In the genomic region with DNA sequence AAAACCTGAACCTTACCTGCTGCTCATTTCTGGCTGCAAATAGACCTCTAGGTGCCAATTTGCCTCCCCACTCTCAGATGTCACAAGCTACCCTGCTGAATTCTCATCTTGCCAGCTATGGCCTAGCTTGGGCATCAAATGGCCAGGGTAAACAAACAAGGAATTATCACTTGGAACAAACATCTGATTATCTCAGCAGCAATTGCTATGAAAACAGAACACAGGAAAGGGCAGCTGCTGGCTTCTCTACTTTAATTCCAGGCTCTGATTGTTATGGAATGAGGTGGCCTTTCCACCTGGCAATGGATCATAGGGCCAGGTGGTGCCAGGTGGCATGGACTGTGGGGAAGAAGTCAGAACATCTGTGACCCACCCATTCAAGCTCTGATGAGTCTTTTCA, we compare ENCODE assay signal across 18 cellular contexts.
"Had no signal": no experiment of that assay in that cellular context is flagged by ENCODE, and none has a peak within 500 bp of the region (broad histone marks: within the 10 kb centered on the region; RNA-seq: fewer than 3 reads in every experiment).

No MANE protein-coding gene starts in this region.

- H3K27ac ChIP-seq: body of pancreas, coronary artery, prostate gland, right atrium auricular region, tibial artery had no signal

- H3K36me3 ChIP-seq: prostate gland, right atrium auricular region, tibial artery had no signal

- H3K4me1 ChIP-seq: body of pancreas, prostate gland, right atrium auricular region, tibial artery had no signal

- H3K9me3 ChIP-seq: body of pancreas, prostate gland, right atrium auricular region, tibial artery had no signal

- H3K4me3 ChIP-seq: body of pancreas, coronary artery, lung, prostate gland, right atrium auricular region, tibial artery had no signal

- H3K27me3 ChIP-seq: body of pancreas, right atrium auricular region, tibial artery had no signal

- DNase-seq: activated CD4-positive, alpha-beta T cell treated with anti-CD3 and anti-CD28 coated beads, Interleukin-2, amount 10 ng/mL, durations not matched to agents 24 days and 14 days; activated CD8-positive, alpha-beta T cell treated with anti-CD3 and anti-CD28 coated beads for 36 hours; activated naive CD4-positive, alpha-beta T cell treated with anti-CD3 and anti-CD28 coated beads for 36 hours; activated T-cell treated with anti-CD3 and anti-CD28 coated beads, Interleukin-2, amount 50 U/mL, for 24 hours; body of pancreas; erythroblast; foreskin melanocyte; glutamatergic neuron; hippocampal formation; left cardiac atrium; stimulated activated CD4-positive, alpha-beta T cell treated with anti-CD3 and anti-CD28 coated beads, Interleukin-12 subunit alpha, Interleukin-12 subunit beta, amount 100 ng/mL, for 4 hours; stimulated activated CD4-positive, alpha-beta T cell treated with anti-CD3 and anti-CD28 coated beads, Interleukin-1b, Interleukin-23, amount 100 ng/mL, for 48 hours; stimulated activated naive CD4-positive, alpha-beta T cell treated with Interleukin-2 at 50 U/mL for 16 hours; tibial artery had no signal
